ENCODE assay signal across 6 cellular contexts in genomic region chr18:72648079-72648478, GRCh38.
"Had no signal": no experiment of that assay in that cellular context is flagged by ENCODE, and none has a peak within 500 bp of the region (broad histone marks: within the 10 kb centered on the region; RNA-seq: fewer than 3 reads in every experiment).

No MANE protein-coding gene starts in this region.

- DNase-seq: KBM-7, KG1 had no signal

- H3K27ac ChIP-seq: HL-60, KMS-11 had no signal

- H3K4me2 ChIP-seq: KMS-11 had no signal

- H3K4me3 ChIP-seq: K562 had no signal

- FAIRE-seq: HTR-8/SVneo, K562 had no signal

- ATAC-seq: K562 had no signal

- H3K9ac ChIP-seq: KMS-11 had no signal
